ENCODE assay signal across 8 cellular contexts in genomic region chr6:157235600-157236039, GRCh38.
DNase-seq lines count a peak whose midpoint lies in the region; ATAC-seq and TF ChIP-seq lines count a peak whose summit lies in the region.

No MANE protein-coding gene starts in this region.

- H3K4me1 ChIP-seq in duodenal mucosa (ENCODE audit: control insufficient read depth in 1 of 2, insufficient read depth in 2 of 2, low read length in 2 of 2) (peaks cover 10 to 25% of the 10 kb centered on the region in 2 donors), BE2C (no peaks in the 10 kb centered on the region)

- H3K36me3 Mint-ChIP-seq in activated CD4-positive, alpha-beta T cell treated with anti-CD3 and anti-CD28 coated beads, Interleukin-2, amount 10 ng/mL, durations not matched to agents 7 days and 5 days (ENCODE audit: low read depth) = peaks cover 7% of the 10 kb centered on the region

- H3K36me3 ChIP-seq in BJ (ENCODE audit: control insufficient read depth, insufficient read depth, low read length) (no peaks in the 10 kb centered on the region), duodenal mucosa (ENCODE audit: control insufficient read depth in 1 of 2, insufficient read depth in 2 of 2, low read length in 2 of 2) (no peaks in the 10 kb centered on the region), BE2C (no peaks in the 10 kb centered on the region)

- POLR2A ChIA-PET in BJ (lab: Charles Lee) = no interaction called here
- POLR2A ChIA-PET in activated CD4-positive, alpha-beta T cell treated with anti-CD3 and anti-CD28 coated beads, Interleukin-2, amount 10 ng/mL, durations not matched to agents 7 days and 5 days (lab: Charles Lee) = no interaction called here

- DNase-seq in BJ (ENCODE audit: low read depth) (no peak), left colon (peak; percentile 56 to 75), GM19238 (ENCODE audit: insufficient read length, low spot score) (no peak), BE2C (no peak)
- DNase-seq in activated CD4-positive, alpha-beta T cell treated with anti-CD3 and anti-CD28 coated beads, Interleukin-2, amount 10 ng/mL, durations not matched to agents 7 days and 5 days = peak; percentile 46
- DNase-seq in stimulated activated CD4-positive, alpha-beta T cell treated with anti-CD3 and anti-CD28 coated beads, Interleukin-15, amount 100 ng/mL, for 24 hours = peak; percentile 70

- peak overlapping the region in 1 of 2 donors; percentile 27 for H3K9ac ChIP-seq in duodenal mucosa (ENCODE audit: low read depth in 1 of 2, low read length in 2 of 2)

- H3K9me3 ChIP-seq in duodenal mucosa (ENCODE audit: control insufficient read depth in 1 of 2, low read length in 2 of 2) = no peaks in the 10 kb centered on the region
- H3K9me3 ChIP-seq in BE2C = no peaks in the 10 kb centered on the region

- H3K4me1 Mint-ChIP-seq in activated CD4-positive, alpha-beta T cell treated with anti-CD3 and anti-CD28 coated beads, Interleukin-2, amount 10 ng/mL, durations not matched to agents 7 days and 5 days = peaks cover 27% of the 10 kb centered on the region

- H3K4me3 Mint-ChIP-seq in activated CD4-positive, alpha-beta T cell treated with anti-CD3 and anti-CD28 coated beads, Interleukin-2, amount 10 ng/mL, durations not matched to agents 7 days and 5 days = peak overlapping the region; percentile 80

- intact Hi-C loops in left colon (cut with DNase I, micrococcal nuclease) = no loop called here

- H3K4me3 ChIP-seq in BJ (ENCODE audit: low read depth, low read length) = peak overlapping the region; percentile 41
- peak overlapping the region; percentile 69 to 71 for H3K4me3 ChIP-seq in duodenal mucosa (ENCODE audit: low read depth in 1 of 2, low read length in 2 of 2)
- no peak overlapping the region for H3K4me3 ChIP-seq in BE2C (ENCODE audit: low read depth, low read length)

- ATAC-seq in HG02678 (IDR thresholded peaks at IDR 0.05; ENCODE audit: unreplicated experiment) = peak; percentile 58
- ATAC-seq in left colon = peak; percentile 65

- peak; percentile 70 for TF ChIP-seq CTCF in BJ (IDR thresholded peaks at IDR 0.05; ENCODE audit: insufficient read depth, low read depth, low read length)
- TF ChIP-seq CTCF in BE2C (IDR thresholded peaks at IDR 0.05; ENCODE audit: low read depth, low read length) = no peak

- H3K9me3 Mint-ChIP-seq in activated CD4-positive, alpha-beta T cell treated with anti-CD3 and anti-CD28 coated beads, Interleukin-2, amount 10 ng/mL, durations not matched to agents 7 days and 5 days = no peaks in the 10 kb centered on the region

- no peak overlapping the region for H3K27ac ChIP-seq in duodenal mucosa (ENCODE audit: low read depth, low read length)

- H3K27me3 Mint-ChIP-seq in activated CD4-positive, alpha-beta T cell treated with anti-CD3 and anti-CD28 coated beads, Interleukin-2, amount 10 ng/mL, durations not matched to agents 7 days and 5 days = peaks cover 48% of the 10 kb centered on the region

- CTCF ChIA-PET in BJ (lab: Yijun Ruan, JAX) = interaction anchor here (0.9 to 2.3 kb wide), 14 partner anchors 9 to 69 kb away, joined by 3 to 11 read pairs (median 5); no protein-coding TSS in a partner anchor
- CTCF ChIA-PET in activated CD4-positive, alpha-beta T cell treated with anti-CD3 and anti-CD28 coated beads, Interleukin-2, amount 10 ng/mL, durations not matched to agents 7 days and 5 days (lab: Charles Lee) = interaction anchor here (0.6 to 2.7 kb wide), 18 partner anchors 9 to 493 kb away, joined by 3 to 18 read pairs (median 4); no protein-coding TSS in a partner anchor

- H3K27ac Mint-ChIP-seq in activated CD4-positive, alpha-beta T cell treated with anti-CD3 and anti-CD28 coated beads, Interleukin-2, amount 10 ng/mL, durations not matched to agents 7 days and 5 days = peak overlapping the region; percentile 44

- peaks cover 7% of the 10 kb centered on the region; the same call in 1 of the 2 replicates for H3K27me3 ChIP-seq in BJ (ENCODE audit: control insufficient read depth, insufficient read depth, low read length)
- peaks cover 13 to 26% of the 10 kb centered on the region in 2 donors for H3K27me3 ChIP-seq in duodenal mucosa (ENCODE audit: control insufficient read depth in 1 of 2, insufficient read depth in 2 of 2, low read length in 2 of 2)
- no peaks in the 10 kb centered on the region for H3K27me3 ChIP-seq in BE2C

Comparison
In these comparisons a context has a peak if more than half of its experiments do, and no peak if none do; other contexts are left out.
1. DNase-seq: peak in activated CD4-positive, alpha-beta T cell treated with anti-CD3 and anti-CD28 coated beads, Interleukin-2, amount 10 ng/mL, durations not matched to agents 7 days and 5 days (single experiment), left colon (2 of 2) and stimulated activated CD4-positive, alpha-beta T cell treated with anti-CD3 and anti-CD28 coated beads, Interleukin-15, amount 100 ng/mL, for 24 hours (single experiment); none in BJ (single experiment), GM19238 (single experiment) and BE2C (single experiment).